ENCODE assay signal across 9 cellular contexts in the genomic region with DNA sequence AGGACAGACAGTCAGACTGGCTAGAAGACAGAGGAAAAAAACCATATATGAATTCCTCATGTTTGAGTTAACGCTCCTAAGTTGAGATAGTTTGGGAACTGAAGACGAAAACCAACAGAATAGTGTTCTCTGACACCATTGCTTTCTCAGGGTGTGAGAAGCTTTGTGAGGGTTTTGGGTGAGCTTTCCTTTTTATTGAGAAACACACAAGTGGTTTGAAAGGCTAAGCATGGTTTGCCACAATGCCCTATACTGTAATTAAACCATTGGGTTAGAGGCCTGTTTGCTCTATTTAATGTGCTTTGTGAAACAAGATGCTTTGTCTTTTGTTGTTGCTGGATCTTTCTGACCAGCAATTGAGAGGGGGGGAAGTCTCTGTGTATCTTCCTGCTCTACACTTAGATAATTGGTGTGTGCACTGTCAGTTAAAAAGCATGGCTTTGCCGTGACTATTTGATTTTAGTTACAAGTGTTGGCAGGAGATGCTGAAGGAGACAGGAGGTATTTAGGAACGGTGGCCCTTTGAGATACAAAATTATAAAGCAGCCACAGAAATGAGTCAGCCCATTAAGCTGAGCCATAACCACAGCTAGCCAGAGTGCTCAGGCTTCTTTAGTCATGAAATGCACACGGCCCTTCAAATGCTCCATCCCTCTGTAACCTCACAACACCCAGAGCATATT.
A peak's percentile ranks its signal among the peaks of the same experiment; 100 is the strongest.
DNase-seq lines count a peak whose midpoint lies in the region; ATAC-seq and TF ChIP-seq lines count a peak whose summit lies in the region.
"Had no signal": no experiment of that assay in that cellular context is flagged by ENCODE, and none has a peak within 500 bp of the region (broad histone marks: within the 10 kb centered on the region; RNA-seq: fewer than 3 reads in every experiment).

No MANE protein-coding gene starts in this region.

- POLR2A ChIA-PET in activated CD8-positive, alpha-beta T cell treated with anti-CD3 and anti-CD28 coated beads for 36 hours (lab: Charles Lee), result no interaction called here

- no peaks in the 10 kb centered on the region for H3K36me3 Mint-ChIP-seq in activated CD8-positive, alpha-beta T cell treated with anti-CD3 and anti-CD28 coated beads for 36 hours (ENCODE audit: low read depth)
- H3K36me3 Mint-ChIP-seq in activated naive CD8-positive, alpha-beta T cell treated with anti-CD3 and anti-CD28 coated beads, Interleukin-2, amount 50 U/mL, for 24 hours (ENCODE audit: low read depth), result no peaks in the 10 kb centered on the region

- peak overlapping the region; percentile 66 for H3K27ac ChIP-seq in mesodermal cell (ENCODE audit: low read depth, low read length, severe bottlenecking)

- ATAC-seq in activated CD8-positive, alpha-beta T cell treated with anti-CD3 and anti-CD28 coated beads for 36 hours, result no peak
- ATAC-seq in HG03460 (IDR thresholded peaks at IDR 0.05; ENCODE audit: unreplicated experiment) (no peak), HG03025 (IDR thresholded peaks at IDR 0.05; ENCODE audit: low FRiP score, unreplicated experiment) (no peak), GM19452 (IDR thresholded peaks at IDR 0.05; ENCODE audit: unreplicated experiment) (no peak)
- ATAC-seq in activated naive CD8-positive, alpha-beta T cell treated with anti-CD3 and anti-CD28 coated beads, Interleukin-2, amount 50 U/mL, for 24 hours, result no peak
- ATAC-seq: naive thymus-derived CD8-positive, alpha-beta T cell had no signal

- no peak overlapping the region for H3K4me3 Mint-ChIP-seq in activated CD8-positive, alpha-beta T cell treated with anti-CD3 and anti-CD28 coated beads for 36 hours
- H3K4me3 Mint-ChIP-seq in activated naive CD8-positive, alpha-beta T cell treated with anti-CD3 and anti-CD28 coated beads, Interleukin-2, amount 50 U/mL, for 24 hours, result no peak overlapping the region
- H3K4me3 Mint-ChIP-seq: naive thymus-derived CD8-positive, alpha-beta T cell had no signal

- no peak overlapping the region for H3K4me3 ChIP-seq in mesodermal cell (ENCODE audit: extremely low read depth, insufficient read depth, low read length, poor library complexity, severe bottlenecking)

- no peaks in the 10 kb centered on the region for H3K9me3 ChIP-seq in mesodermal cell (ENCODE audit: control insufficient read depth, low read length)

- DNase-seq in GM03348 (ENCODE audit: low spot score), result peak; percentile 89
- DNase-seq in MV-4-11 (lab: John Stamatoyannopoulos, UW), result peak; percentile 67
- peak; percentile 3 for DNase-seq in activated CD8-positive, alpha-beta T cell treated with anti-CD3 and anti-CD28 coated beads for 36 hours
- no peak for DNase-seq in activated naive CD8-positive, alpha-beta T cell treated with anti-CD3 and anti-CD28 coated beads, Interleukin-2, amount 50 U/mL, for 24 hours
- DNase-seq: naive thymus-derived CD8-positive, alpha-beta T cell had no signal

- H3K4me1 ChIP-seq in mesodermal cell (ENCODE audit: control insufficient read depth, insufficient read depth, low read length, poor library complexity, severe bottlenecking), result peaks cover 17% of the 10 kb centered on the region

- TF ChIP-seq CTCF in activated CD8-positive, alpha-beta T cell treated with anti-CD3 and anti-CD28 coated beads for 36 hours (IDR thresholded peaks at IDR 0.05), result no peak

- H3K27me3 Mint-ChIP-seq in activated CD8-positive, alpha-beta T cell treated with anti-CD3 and anti-CD28 coated beads for 36 hours, result peaks cover 5% of the 10 kb centered on the region
- peaks cover 5% of the 10 kb centered on the region for H3K27me3 Mint-ChIP-seq in activated naive CD8-positive, alpha-beta T cell treated with anti-CD3 and anti-CD28 coated beads, Interleukin-2, amount 50 U/mL, for 24 hours

- H3K36me3 ChIP-seq in mesodermal cell (ENCODE audit: control insufficient read depth, insufficient read depth, low read length), result no peaks in the 10 kb centered on the region

- H3K27ac Mint-ChIP-seq in activated CD8-positive, alpha-beta T cell treated with anti-CD3 and anti-CD28 coated beads for 36 hours, result no peak overlapping the region
- no peak overlapping the region for H3K27ac Mint-ChIP-seq in activated naive CD8-positive, alpha-beta T cell treated with anti-CD3 and anti-CD28 coated beads, Interleukin-2, amount 50 U/mL, for 24 hours
- H3K27ac Mint-ChIP-seq: naive thymus-derived CD8-positive, alpha-beta T cell had no signal

- H3K4me1 Mint-ChIP-seq in activated CD8-positive, alpha-beta T cell treated with anti-CD3 and anti-CD28 coated beads for 36 hours (ENCODE audit: low read depth), result no peaks in the 10 kb centered on the region
- H3K4me1 Mint-ChIP-seq in activated naive CD8-positive, alpha-beta T cell treated with anti-CD3 and anti-CD28 coated beads, Interleukin-2, amount 50 U/mL, for 24 hours, result no peaks in the 10 kb centered on the region
- H3K4me1 Mint-ChIP-seq: naive thymus-derived CD8-positive, alpha-beta T cell had no signal

- peaks cover 1% of the 10 kb centered on the region for H3K9me3 Mint-ChIP-seq in activated CD8-positive, alpha-beta T cell treated with anti-CD3 and anti-CD28 coated beads for 36 hours
- peaks cover 2% of the 10 kb centered on the region for H3K9me3 Mint-ChIP-seq in activated naive CD8-positive, alpha-beta T cell treated with anti-CD3 and anti-CD28 coated beads, Interleukin-2, amount 50 U/mL, for 24 hours

- intact Hi-C loops in activated CD8-positive, alpha-beta T cell treated with anti-CD3 and anti-CD28 coated beads for 36 hours (cut with micrococcal nuclease), result no loop called here

- WGBS in mesodermal cell (ENCODE audit: insufficient coverage in 2 of 2), 2 experiments, result 54 to 78% methylated on average over 4 of the region's 5 CpGs

- CTCF ChIA-PET in activated CD8-positive, alpha-beta T cell treated with anti-CD3 and anti-CD28 coated beads for 36 hours (lab: Charles Lee), result interaction anchor here (1.2 kb wide), 1 partner anchor 12 kb away, joined by 5 read pairs; no protein-coding TSS in a partner anchor
